19 cellular contexts compared by ENCODE assay signal in genomic region chr6:43900560-43901329, GRCh38.
DNase-seq lines count a peak whose midpoint lies in the region; ATAC-seq and TF ChIP-seq lines count a peak whose summit lies in the region.
"Had no signal": no experiment of that assay in that cellular context is flagged by ENCODE, and none has a peak within 500 bp of the region (broad histone marks: within the 10 kb centered on the region; RNA-seq: fewer than 3 reads in every experiment).

No MANE protein-coding gene starts in this region.

- no peak overlapping the region for H2AK5ac ChIP-seq in mesenchymal stem cell (ENCODE audit: low read length, severe bottlenecking)

- no peak overlapping the region for H3K9ac ChIP-seq in mesenchymal stem cell (ENCODE audit: low read length)

- TF ChIP-seq POLR2A in body of pancreas (IDR thresholded peaks at IDR 0.05) = no peak

- H3K27me3 ChIP-seq in body of pancreas (no peaks in the 10 kb centered on the region), mesenchymal stem cell (ENCODE audit: control insufficient read depth in 1 of 2, insufficient read depth in 1 of 2, low read length in 2 of 2) (no peaks in the 10 kb centered on the region)
- H3K27me3 ChIP-seq: brain microvascular endothelial cell, left lung had no signal

- peak; percentile 18 for DNase-seq in NOMO-1 treated with DMSO at 0.1 percent for 48 hours (lab: John Stamatoyannopoulos, UW; ENCODE audit: unreplicated experiment)
- no peak for DNase-seq in NOMO-1 treated with dmso at 0.1 percent for 144 hours (lab: John Stamatoyannopoulos, UW; ENCODE audit: unreplicated experiment)
- no peak for DNase-seq in body of pancreas
- DNase-seq in mesenchymal stem cell = no peak
- DNase-seq in ureter (ENCODE audit: low spot score) = peak; percentile 67
- no peak for DNase-seq in activated CD4-positive, alpha-beta T cell treated with anti-CD3 and anti-CD28 coated beads, Interleukin-2, amount 50 U/mL, for 1 hour
- DNase-seq in activated T-helper 2 cell treated with anti-CD3 and anti-CD28 coated beads, Interferon-gamma antibody, Interleukin-2, Interleukin-4, amounts not matched to agents 10 μg/mL and 5 μg/mL and 100 μg/mL, durations not matched to agents 14 hours and 24 hours and 36 hours (ENCODE audit: low spot score) = no peak
- DNase-seq: activated CD4-positive, alpha-beta memory T cell treated with anti-CD3 and anti-CD28 coated beads, Interleukin-2, amount 10 ng/mL, durations not matched to agents 7 days and 5 days; brain microvascular endothelial cell; effector CD8-positive, alpha-beta T cell; head of caudate nucleus; left lung; MV-4-11; stimulated activated CD4-positive, alpha-beta T cell treated with anti-CD3 and anti-CD28 coated beads, Interleukin-12 subunit alpha, Interleukin-12 subunit beta, amount 100 ng/mL, for 4 hours; T1000 had no signal

- H3K9me3 Mint-ChIP-seq in activated T-helper 2 cell treated with anti-CD3 and anti-CD28 coated beads, Interferon-gamma antibody, Interleukin-2, Interleukin-4, amounts not matched to agents 10 μg/mL and 5 μg/mL and 100 μg/mL, durations not matched to agents 14 hours and 24 hours and 36 hours = no peaks in the 10 kb centered on the region
- H3K9me3 Mint-ChIP-seq: activated CD4-positive, alpha-beta memory T cell treated with anti-CD3 and anti-CD28 coated beads, Interleukin-2, amount 10 ng/mL, durations not matched to agents 7 days and 5 days; neural crest cell had no signal

- no peak overlapping the region for H3K4me2 ChIP-seq in mesenchymal stem cell (ENCODE audit: low read length, poor library complexity, severe bottlenecking)

- no peaks in the 10 kb centered on the region for H3K79me1 ChIP-seq in mesenchymal stem cell (replicated peaks; ENCODE audit: low read length, poor library complexity, severe bottlenecking)

- H3K36me3 ChIP-seq in body of pancreas (replicated peaks in 1 of 2; ENCODE audit: insufficient read depth in 1 of 2, low read depth in 2 of 2) = no peaks in the 10 kb centered on the region
- H3K36me3 ChIP-seq in mesenchymal stem cell (ENCODE audit: control insufficient read depth in 1 of 2, insufficient read depth in 2 of 2, low read depth in 1 of 2, low read length in 2 of 2) = no peaks in the 10 kb centered on the region
- H3K36me3 ChIP-seq: brain microvascular endothelial cell, left lung, thoracic aorta had no signal

- peak overlapping the region in 1 of 2 experiments; percentile 66 for H3K14ac ChIP-seq in mesenchymal stem cell (ENCODE audit: low read length in 2 of 2)

- TF ChIP-seq CTCF in body of pancreas (IDR thresholded peaks at IDR 0.05) = no peak

- H2AFZ ChIP-seq in mesenchymal stem cell (ENCODE audit: low read depth, low read length) = no peak overlapping the region

- H3K4me3 Mint-ChIP-seq in activated T-helper 2 cell treated with anti-CD3 and anti-CD28 coated beads, Interferon-gamma antibody, Interleukin-2, Interleukin-4, amounts not matched to agents 10 μg/mL and 5 μg/mL and 100 μg/mL, durations not matched to agents 14 hours and 24 hours and 36 hours (ENCODE audit: low read depth) = no peak overlapping the region
- H3K4me3 Mint-ChIP-seq: activated CD4-positive, alpha-beta memory T cell treated with anti-CD3 and anti-CD28 coated beads, Interleukin-2, amount 10 ng/mL, durations not matched to agents 7 days and 5 days; neural crest cell had no signal

- H3K4me1 ChIP-seq in body of pancreas = peaks cover 6% of the 10 kb centered on the region
- peaks cover 5% of the 10 kb centered on the region for H3K4me1 ChIP-seq in mesenchymal stem cell (ENCODE audit: control insufficient read depth, insufficient read depth, low read depth, low read length)
- H3K4me1 ChIP-seq: left lung had no signal

- peak overlapping the region; percentile 70 for H4K91ac ChIP-seq in mesenchymal stem cell (ENCODE audit: low read length)

- no peak overlapping the region for H3K23ac ChIP-seq in mesenchymal stem cell (ENCODE audit: low read length in 2 of 2)

- H3K4me3 ChIP-seq in body of pancreas (no peak overlapping the region), mesenchymal stem cell (ENCODE audit: insufficient read depth in 1 of 2, low read depth in 1 of 2, low read length in 2 of 2) (no peak overlapping the region)
- H3K4me3 ChIP-seq: left lung, thoracic aorta had no signal

- peak overlapping the region; percentile 29 for H4K8ac ChIP-seq in mesenchymal stem cell (ENCODE audit: low read length)

- H3K27me3 Mint-ChIP-seq in activated T-helper 2 cell treated with anti-CD3 and anti-CD28 coated beads, Interferon-gamma antibody, Interleukin-2, Interleukin-4, amounts not matched to agents 10 μg/mL and 5 μg/mL and 100 μg/mL, durations not matched to agents 14 hours and 24 hours and 36 hours (ENCODE audit: low read depth) = peaks cover 9% of the 10 kb centered on the region

- H3K36me3 Mint-ChIP-seq in activated T-helper 2 cell treated with anti-CD3 and anti-CD28 coated beads, Interferon-gamma antibody, Interleukin-2, Interleukin-4, amounts not matched to agents 10 μg/mL and 5 μg/mL and 100 μg/mL, durations not matched to agents 14 hours and 24 hours and 36 hours (ENCODE audit: low read depth) = no peaks in the 10 kb centered on the region

- peaks cover 5% of the 10 kb centered on the region for H3K4me1 Mint-ChIP-seq in activated T-helper 2 cell treated with anti-CD3 and anti-CD28 coated beads, Interferon-gamma antibody, Interleukin-2, Interleukin-4, amounts not matched to agents 10 μg/mL and 5 μg/mL and 100 μg/mL, durations not matched to agents 14 hours and 24 hours and 36 hours (ENCODE audit: low read depth)
- H3K4me1 Mint-ChIP-seq: activated CD4-positive, alpha-beta memory T cell treated with anti-CD3 and anti-CD28 coated beads, Interleukin-2, amount 10 ng/mL, durations not matched to agents 7 days and 5 days had no signal

- ATAC-seq in body of pancreas = peak; percentile 51
- no peak for ATAC-seq in HG03378 (IDR thresholded peaks at IDR 0.05; ENCODE audit: unreplicated experiment)
- ATAC-seq: left lung, Right ventricle myocardium inferior had no signal

- H3K27ac ChIP-seq in body of pancreas = no peak overlapping the region
- no peak overlapping the region for H3K27ac ChIP-seq in mesenchymal stem cell (ENCODE audit: low read length, poor library complexity, severe bottlenecking)
- H3K27ac ChIP-seq: brain microvascular endothelial cell, left lung, thoracic aorta had no signal

- H3K4ac ChIP-seq in mesenchymal stem cell (ENCODE audit: low read depth in 1 of 2, low read length in 2 of 2) = peak overlapping the region in 1 of 2 experiments; percentile 53

- H2BK120ac ChIP-seq in mesenchymal stem cell (ENCODE audit: low read depth, low read length) = peak overlapping the region; percentile 1

- no peak overlapping the region for H2BK5ac ChIP-seq in mesenchymal stem cell (ENCODE audit: low read depth, low read length, poor library complexity, severe bottlenecking)

- intact Hi-C loops in body of pancreas (cut with DNase I) = no loop called here
- intact Hi-C loops in activated T-helper 2 cell treated with anti-CD3 and anti-CD28 coated beads, Interferon-gamma antibody, Interleukin-2, Interleukin-4, amounts not matched to agents 10 μg/mL and 5 μg/mL and 100 μg/mL, durations not matched to agents 14 hours and 24 hours and 36 hours (cut with micrococcal nuclease) = no loop called here

- WGBS in body of pancreas, 2 donors = 78 to 84% methylated on average over 7 to 8 of the region's 8 CpGs
- WGBS in mesenchymal stem cell = 75% methylated on average over 6 of the region's 8 CpGs

- H2BK12ac ChIP-seq in mesenchymal stem cell (ENCODE audit: low read length in 2 of 2) = peak overlapping the region; percentile 59 to 85

- no peak overlapping the region for H3K27ac Mint-ChIP-seq in activated T-helper 2 cell treated with anti-CD3 and anti-CD28 coated beads, Interferon-gamma antibody, Interleukin-2, Interleukin-4, amounts not matched to agents 10 μg/mL and 5 μg/mL and 100 μg/mL, durations not matched to agents 14 hours and 24 hours and 36 hours
- H3K27ac Mint-ChIP-seq: activated CD4-positive, alpha-beta memory T cell treated with anti-CD3 and anti-CD28 coated beads, Interleukin-2, amount 10 ng/mL, durations not matched to agents 7 days and 5 days had no signal

- H3K18ac ChIP-seq in mesenchymal stem cell (ENCODE audit: low read depth in 1 of 2, low read length in 2 of 2) = peak overlapping the region in 1 of 2 experiments; percentile 88

- H3K9me3 ChIP-seq in body of pancreas (no peaks in the 10 kb centered on the region), mesenchymal stem cell (ENCODE audit: control insufficient read depth, low read length) (peaks cover 4% of the 10 kb centered on the region)
- H3K9me3 ChIP-seq: left lung, thoracic aorta had no signal

- H2BK15ac ChIP-seq in mesenchymal stem cell (ENCODE audit: low read depth, poor library complexity, severe bottlenecking) = no peak overlapping the region

Comparison
In these comparisons a context has a peak if more than half of its experiments do, and no peak if none do; other contexts are left out.
1. DNase-seq: peak in NOMO-1 treated with DMSO at 0.1 percent for 48 hours (single experiment) and ureter (single experiment); none in NOMO-1 treated with dmso at 0.1 percent for 144 hours (single experiment), body of pancreas (0 of 4), mesenchymal stem cell (single experiment), activated CD4-positive, alpha-beta T cell treated with anti-CD3 and anti-CD28 coated beads, Interleukin-2, amount 50 U/mL, for 1 hour (single experiment) and activated T-helper 2 cell treated with anti-CD3 and anti-CD28 coated beads, Interferon-gamma antibody, Interleukin-2, Interleukin-4, amounts not matched to agents 10 μg/mL and 5 μg/mL and 100 μg/mL, durations not matched to agents 14 hours and 24 hours and 36 hours (single experiment).